ENCODE assay signal across 1 cellular context in the genomic region with DNA sequence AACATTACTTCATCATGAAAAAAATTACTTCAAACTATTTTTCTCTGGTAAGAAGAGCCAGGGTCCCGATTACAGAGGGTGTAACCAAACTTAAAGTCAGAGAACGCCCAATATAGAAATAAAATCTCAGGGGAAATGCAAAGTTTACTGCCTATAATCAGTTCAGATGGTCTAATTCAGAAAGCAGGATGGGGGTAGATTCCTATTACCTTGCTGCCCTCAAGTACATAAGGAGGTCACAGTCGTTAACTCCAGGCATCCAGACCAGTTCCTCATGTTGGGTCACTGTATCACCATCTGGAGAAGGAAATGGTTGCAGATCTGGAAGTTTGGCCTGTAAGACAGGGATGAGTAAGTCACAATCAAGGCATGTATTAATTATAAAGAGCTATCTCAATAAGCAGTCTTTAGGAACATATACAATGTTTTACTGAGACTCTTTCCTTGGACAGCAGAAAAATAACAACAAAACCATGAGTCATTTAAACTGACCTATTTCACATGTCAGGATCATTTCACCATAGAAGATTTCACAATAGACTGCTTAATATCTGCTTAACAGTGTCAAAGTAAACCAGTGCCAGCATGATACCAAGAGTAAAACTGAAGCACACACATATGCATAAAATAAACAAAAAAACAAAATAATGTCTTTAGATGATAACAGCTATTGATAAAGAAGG.
TF ChIP-seq lines count a peak whose summit lies in the region.

No MANE protein-coding gene starts in this region.

TF ChIP-seq in liver, 16 proteins besides CTCF, POLR2A, EP300 and RAD21 (continued from another document):
- TF ChIP-seq, protein P1, sequence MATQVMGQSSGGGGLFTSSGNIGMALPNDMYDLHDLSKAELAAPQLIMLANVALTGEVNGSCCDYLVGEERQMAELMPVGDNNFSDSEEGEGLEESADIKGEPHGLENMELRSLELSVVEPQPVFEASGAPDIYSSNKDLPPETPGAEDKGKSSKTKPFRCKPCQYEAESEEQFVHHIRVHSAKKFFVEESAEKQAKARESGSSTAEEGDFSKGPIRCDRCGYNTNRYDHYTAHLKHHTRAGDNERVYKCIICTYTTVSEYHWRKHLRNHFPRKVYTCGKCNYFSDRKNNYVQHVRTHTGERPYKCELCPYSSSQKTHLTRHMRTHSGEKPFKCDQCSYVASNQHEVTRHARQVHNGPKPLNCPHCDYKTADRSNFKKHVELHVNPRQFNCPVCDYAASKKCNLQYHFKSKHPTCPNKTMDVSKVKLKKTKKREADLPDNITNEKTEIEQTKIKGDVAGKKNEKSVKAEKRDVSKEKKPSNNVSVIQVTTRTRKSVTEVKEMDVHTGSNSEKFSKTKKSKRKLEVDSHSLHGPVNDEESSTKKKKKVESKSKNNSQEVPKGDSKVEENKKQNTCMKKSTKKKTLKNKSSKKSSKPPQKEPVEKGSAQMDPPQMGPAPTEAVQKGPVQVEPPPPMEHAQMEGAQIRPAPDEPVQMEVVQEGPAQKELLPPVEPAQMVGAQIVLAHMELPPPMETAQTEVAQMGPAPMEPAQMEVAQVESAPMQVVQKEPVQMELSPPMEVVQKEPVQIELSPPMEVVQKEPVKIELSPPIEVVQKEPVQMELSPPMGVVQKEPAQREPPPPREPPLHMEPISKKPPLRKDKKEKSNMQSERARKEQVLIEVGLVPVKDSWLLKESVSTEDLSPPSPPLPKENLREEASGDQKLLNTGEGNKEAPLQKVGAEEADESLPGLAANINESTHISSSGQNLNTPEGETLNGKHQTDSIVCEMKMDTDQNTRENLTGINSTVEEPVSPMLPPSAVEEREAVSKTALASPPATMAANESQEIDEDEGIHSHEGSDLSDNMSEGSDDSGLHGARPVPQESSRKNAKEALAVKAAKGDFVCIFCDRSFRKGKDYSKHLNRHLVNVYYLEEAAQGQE (IDR thresholded peaks at IDR 0.05), result peak; percentile 68
- TF ChIP-seq HNF4G (IDR thresholded peaks at IDR 0.05) (no peak), NR2F2 (IDR thresholded peaks at IDR 0.05) (peak; percentile 38), JUND (IDR thresholded peaks at IDR 0.05) (peak; percentile 97 to 98), FOXA2 (IDR thresholded peaks at IDR 0.05) (no peak), GABPA (IDR thresholded peaks at IDR 0.05 in 1 of 2, conservative IDR thresholded peaks at IDR 0.05 in 1 of 2) (no peak)
